39 cellular contexts compared by ENCODE assay signal in the genomic region with DNA sequence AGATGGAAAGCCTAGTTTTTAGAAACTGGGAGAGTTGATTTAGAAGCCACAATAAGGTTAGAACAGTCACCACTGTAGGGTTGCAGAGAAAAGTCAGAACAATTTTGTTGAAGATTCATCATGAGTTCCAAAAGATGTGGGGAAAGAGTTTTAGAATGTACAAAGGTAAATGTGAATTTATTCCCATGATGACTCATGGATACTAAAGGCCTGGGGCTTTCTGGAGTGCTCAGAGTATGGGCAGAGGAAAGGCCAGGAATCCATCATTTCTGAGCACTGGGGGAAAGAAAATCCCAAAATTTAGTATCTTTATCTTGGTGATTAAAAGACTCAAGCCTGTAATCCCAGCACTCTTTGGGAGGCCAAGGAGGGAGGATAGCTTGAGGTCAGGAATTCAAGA. TPM values are rescaled to one million over a fixed set of nuclear protein-coding genes. Genes with fewer than 3 reads are reported as not detected.
A peak's percentile ranks its signal among the peaks of the same experiment; 100 is the strongest.
DNase-seq lines count a peak whose midpoint lies in the region; ATAC-seq and FAIRE-seq lines count a peak whose summit lies in the region.
"Had no signal": no experiment of that assay in that cellular context is flagged by ENCODE, and none has a peak within 500 bp of the region (broad histone marks: within the 10 kb centered on the region; RNA-seq: fewer than 3 reads in every experiment).

No MANE protein-coding gene starts in this region.

- peaks cover 99% of the 10 kb centered on the region for H3K36me3 ChIP-seq in SK-N-MC (ENCODE audit: insufficient read depth, low read length)

- FAIRE-seq in GM19239 (lab: Jason Lieb, UNC), result no peak
- FAIRE-seq: HepG2, kidney had no signal

- no peak overlapping the region for H3K4me3 Mint-ChIP-seq in activated T-cell treated with anti-CD3 and anti-CD28 coated beads, Interleukin-2, amount 50 U/mL, for 72 hours
- H3K4me3 Mint-ChIP-seq: activated CD8-positive, alpha-beta memory T cell treated with anti-CD3 and anti-CD28 coated beads, Interleukin-2, amount 10 ng/mL, durations not matched to agents 7 days and 5 days; activated T-helper 1 cell treated with anti-CD3 and anti-CD28 coated beads, Interleukin-12 subunit alpha, Interleukin-12 subunit beta, Interleukin-2, Interleukin-4 antibody, amounts not matched to agents 30 ng/mL and 10 ng/mL and 1 ng/mL, durations not matched to agents 14 hours and 24 hours and 36 hours; CD4-positive, CD25-positive, alpha-beta regulatory T cell; effector memory CD8-positive, alpha-beta T cell had no signal

- H3K4me3 ChIP-seq in SK-N-MC, result no peak overlapping the region
- H3K4me3 ChIP-seq: heart right ventricle, right lobe of liver, spleen, thyroid gland, vagina had no signal

- H3K4me1 Mint-ChIP-seq in activated T-cell treated with anti-CD3 and anti-CD28 coated beads, Interleukin-2, amount 50 U/mL, for 72 hours (ENCODE audit: low read depth), result peaks cover 8% of the 10 kb centered on the region

- H3K36me3 Mint-ChIP-seq in activated T-cell treated with anti-CD3 and anti-CD28 coated beads, Interleukin-2, amount 50 U/mL, for 72 hours (ENCODE audit: insufficient read depth in 2 of 2), result peaks cover 26 to 73% of the 10 kb centered on the region in 2 donors

- H3K9me3 Mint-ChIP-seq in activated T-cell treated with anti-CD3 and anti-CD28 coated beads, Interleukin-2, amount 50 U/mL, for 72 hours, result no peaks in the 10 kb centered on the region
- H3K9me3 Mint-ChIP-seq: activated T-helper 1 cell treated with anti-CD3 and anti-CD28 coated beads, Interleukin-12 subunit alpha, Interleukin-12 subunit beta, Interleukin-2, Interleukin-4 antibody, amounts not matched to agents 30 ng/mL and 10 ng/mL and 1 ng/mL, durations not matched to agents 14 hours and 24 hours and 36 hours; CD4-positive, CD25-positive, alpha-beta regulatory T cell; effector memory CD8-positive, alpha-beta T cell had no signal

- DNase-seq in activated T-cell treated with anti-CD3 and anti-CD28 coated beads, Interleukin-2, amount 50 U/mL, for 72 hours, result no peak
- DNase-seq in activated T-cell treated with anti-CD3 and anti-CD28 coated beads, Interleukin-2, amount 50 U/mL, for 48 hours, result no peak
- DNase-seq in ELR (ENCODE audit: low read depth), result peak; percentile 47
- no peak for DNase-seq in SK-N-MC (ENCODE audit: low read depth, low spot score)
- DNase-seq in iris pigment epithelial cell (ENCODE audit: low read depth), result peak; percentile 11
- no peak for DNase-seq in NCI-H82 treated with DMSO at 0.1 percent for 48 hours (lab: John Stamatoyannopoulos, UW; ENCODE audit: unreplicated experiment)
- no peak for DNase-seq in GM19239 (ENCODE audit: insufficient read length, low spot score)
- no peak for DNase-seq in epidermal melanocyte (ENCODE audit: insufficient read length, low spot score)
- DNase-seq: activated CD4-positive, alpha-beta T cell treated with anti-CD3 and anti-CD28 coated beads for 48 hours; activated CD8-positive, alpha-beta memory T cell treated with anti-CD3 and anti-CD28 coated beads, Interleukin-2, amount 10 ng/mL, durations not matched to agents 7 days and 5 days; AML-193; caudate nucleus; CD4-positive, CD25-positive, alpha-beta regulatory T cell; cortex of kidney; effector memory CD8-positive, alpha-beta T cell; foreskin fibroblast; H7; heart right ventricle; Kasumi-1; kidney; NCI-H1436 treated with DMSO at 0.1 percent for 48 hours; NCI-H2081 treated with DMSO at 0.1 percent for 48 hours; NCI-H2227 treated with DMSO at 0.1 percent for 48 hours; NCI-H526 treated with DMSO at 0.1 percent for 48 hours; right lobe of liver; SIG-M5; spleen; T-helper 9 cell; thyroid gland; WERI-Rb-1 had no signal

- H3K27ac Mint-ChIP-seq in activated T-cell treated with anti-CD3 and anti-CD28 coated beads, Interleukin-2, amount 50 U/mL, for 72 hours, result peak overlapping the region; percentile 7
- H3K27ac Mint-ChIP-seq: activated CD8-positive, alpha-beta memory T cell treated with anti-CD3 and anti-CD28 coated beads, Interleukin-2, amount 10 ng/mL, durations not matched to agents 7 days and 5 days; activated T-helper 1 cell treated with anti-CD3 and anti-CD28 coated beads, Interleukin-12 subunit alpha, Interleukin-12 subunit beta, Interleukin-2, Interleukin-4 antibody, amounts not matched to agents 30 ng/mL and 10 ng/mL and 1 ng/mL, durations not matched to agents 14 hours and 24 hours and 36 hours; progenitor cell of endocrine pancreas had no signal

- ATAC-seq in activated T-cell treated with anti-CD3 and anti-CD28 coated beads, Interleukin-2, amount 50 U/mL, for 72 hours (replicated peaks in 1 of 2), result no peak
- ATAC-seq: activated CD8-positive, alpha-beta memory T cell treated with anti-CD3 and anti-CD28 coated beads, Interleukin-2, amount 10 ng/mL, durations not matched to agents 7 days and 5 days; effector memory CD8-positive, alpha-beta T cell; esophagus mucosa; heart right ventricle; HepG2; Panc1; right lobe of liver had no signal

- H3K9me3 ChIP-seq in SK-N-MC (ENCODE audit: low read depth, low read length), result no peaks in the 10 kb centered on the region
- H3K9me3 ChIP-seq: heart right ventricle, right lobe of liver, spleen, thyroid gland, vagina had no signal

- no peaks in the 10 kb centered on the region for H3K27me3 Mint-ChIP-seq in activated T-cell treated with anti-CD3 and anti-CD28 coated beads, Interleukin-2, amount 50 U/mL, for 72 hours (ENCODE audit: low read depth)
- H3K27me3 Mint-ChIP-seq: activated CD8-positive, alpha-beta memory T cell treated with anti-CD3 and anti-CD28 coated beads, Interleukin-2, amount 10 ng/mL, durations not matched to agents 7 days and 5 days; CD4-positive, CD25-positive, alpha-beta regulatory T cell; effector memory CD8-positive, alpha-beta T cell; progenitor cell of endocrine pancreas had no signal

- H3K9ac ChIP-seq in SK-N-MC (ENCODE audit: insufficient read length), result no peak overlapping the region

- 0 out of 2 replicates have a peak overlapping the region, but pooled peaks have one; percentile 2 for H3K27ac ChIP-seq in SK-N-MC
- H3K27ac ChIP-seq: heart right ventricle, right lobe of liver, spleen, thyroid gland, vagina, WERI-Rb-1 had no signal

RNA-seq across cellular contexts. Expression of a gene that starts 17.8 kb away (rescaled TPM):
- total RNA-seq in activated T-cell treated with anti-CD3 and anti-CD28 coated beads, Interleukin-2, amount 50 U/mL, for 72 hours, result 100 to 1,000 TPM; 486 to 615 TPM

RNA-seq across cellular contexts. Expression of a gene that starts 40.0 kb away (rescaled TPM):
- not detected for total RNA-seq in activated T-cell treated with anti-CD3 and anti-CD28 coated beads, Interleukin-2, amount 50 U/mL, for 72 hours
- total RNA-seq: A673; activated CD8-positive, alpha-beta memory T cell treated with anti-CD3 and anti-CD28 coated beads, Interleukin-2, amount 10 ng/mL, durations not matched to agents 7 days and 5 days; activated T-helper 1 cell treated with anti-CD3 and anti-CD28 coated beads, Interleukin-12 subunit alpha, Interleukin-12 subunit beta, Interleukin-2, Interleukin-4 antibody, amounts not matched to agents 30 ng/mL and 10 ng/mL and 1 ng/mL, durations not matched to agents 14 hours and 24 hours and 36 hours; CD4-positive, CD25-positive, alpha-beta regulatory T cell; Daoy; esophagus mucosa; heart right ventricle; myocyte; thyroid gland; vagina had no signal

RNA-seq across cellular contexts. Expression of a gene that starts 41.8 kb away (rescaled TPM):
- total RNA-seq in activated T-cell treated with anti-CD3 and anti-CD28 coated beads, Interleukin-2, amount 50 U/mL, for 72 hours, result 10 to 100 TPM; 74.2 to 89.9 TPM

Comparison
In these comparisons a context has a peak if more than half of its experiments do, and no peak if none do; other contexts are left out.
1. DNase-seq: peak in ELR (single experiment) and iris pigment epithelial cell (single experiment); none in activated T-cell treated with anti-CD3 and anti-CD28 coated beads, Interleukin-2, amount 50 U/mL, for 72 hours (0 of 2), activated T-cell treated with anti-CD3 and anti-CD28 coated beads, Interleukin-2, amount 50 U/mL, for 48 hours (0 of 2), SK-N-MC (single experiment), NCI-H82 treated with DMSO at 0.1 percent for 48 hours (single experiment), GM19239 (single experiment) and epidermal melanocyte (single experiment).